In genomic region chr3:134959516-134959915, GRCh38 we compare ENCODE assay signal across 15 cellular contexts.
"Had no signal": no experiment of that assay in that cellular context is flagged by ENCODE, and none has a peak within 500 bp of the region (broad histone marks: within the 10 kb centered on the region; RNA-seq: fewer than 3 reads in every experiment).

No MANE protein-coding gene starts in this region.

- H3K27me3 ChIP-seq: MG63 had no signal

- H3K36me3 ChIP-seq: MG63 had no signal

- H3K4me3 ChIP-seq: MG63 had no signal

- H3K27ac ChIP-seq: RWPE1 had no signal

- ATAC-seq: T-cell had no signal

- DNase-seq: KBM-7, MG63, NCI-H1092 treated with DMSO at 0.1 percent for 48 hours, NCI-H1436, NCI-H187, NCI-H2029, NCI-H2171 treated with DMSO at 0.1 percent for 48 hours, NCI-H345, NCI-H446 treated with DMSO at 0.1 percent for 48 hours, NCI-H526, SHP77, SK-N-SH, SW 1271, T-cell had no signal

- H3K9me3 ChIP-seq: MG63, SK-N-SH had no signal
